Comparison of ENCODE assay signal across 38 cellular contexts in the genomic region with DNA sequence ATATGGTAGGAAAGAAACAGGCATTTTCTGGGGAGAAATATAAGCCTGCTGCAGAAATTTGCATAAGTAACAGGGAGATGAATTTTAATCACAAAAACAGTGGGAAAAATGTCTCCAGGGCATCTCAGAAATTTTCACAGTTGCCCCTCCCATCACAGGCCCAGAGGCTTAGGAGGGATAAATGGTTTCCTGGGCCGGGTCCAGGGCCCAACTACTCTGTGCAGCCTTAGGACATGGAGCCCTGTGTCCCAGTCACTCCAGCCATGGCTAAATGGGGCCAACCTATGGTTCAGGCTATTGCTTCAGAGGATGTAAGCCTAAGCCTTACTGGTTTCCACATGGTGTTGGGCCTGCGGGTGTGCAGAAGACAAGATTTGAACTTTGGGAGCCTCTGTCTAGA. TPM values are rescaled to one million over a fixed set of nuclear protein-coding genes. Genes with fewer than 3 reads are reported as not detected.
"Had no signal": no experiment of that assay in that cellular context is flagged by ENCODE, and none has a peak within 500 bp of the region (broad histone marks: within the 10 kb centered on the region; RNA-seq: fewer than 3 reads in every experiment).

No MANE protein-coding gene starts in this region.

- H3K36me3 ChIP-seq: MG63 had no signal

- H3K27me3 ChIP-seq: MG63 had no signal

- DNase-seq: Karpas-422, Kasumi-1, MG63, MM.1S, NCI-H1048, NCI-H1092, NCI-H1092 treated with DMSO at 0.1 percent for 48 hours, NCI-H1105, NCI-H1105 treated with DMSO at 0.1 percent for 48 hours, NCI-H1417, NCI-H1417 treated with DMSO at 0.1 percent for 48 hours, NCI-H1436, NCI-H1436 treated with DMSO at 0.1 percent for 48 hours, NCI-H146, NCI-H1694, NCI-H1694 treated with DMSO at 0.1 percent for 48 hours, NCI-H187, NCI-H187 treated with DMSO at 0.1 percent for 48 hours, NCI-H1930, NCI-H2029, NCI-H2029 treated with DMSO at 0.1 percent for 48 hours, NCI-H2081, NCI-H2107, NCI-H2171, NCI-H2171 treated with DMSO at 0.1 percent for 48 hours, NCI-H2227 treated with DMSO at 0.1 percent for 48 hours, NCI-H226, NCI-H446, NCI-H446 treated with DMSO at 0.1 percent for 48 hours, NCI-H510A, NCI-H510A treated with DMSO at 0.1 percent for 48 hours, NCI-H524, NCI-H524 treated with DMSO at 0.1 percent for 48 hours, NCI-H526 had no signal

- H3K4me3 ChIP-seq: MG63 had no signal

- H3K9me3 ChIP-seq: MG63 had no signal

RNA-seq across cellular contexts. Expression of a gene that starts 9.2 kb away (rescaled TPM):
- total RNA-seq: LHCN-M2, M059J, MCF 10A, NCI-H460 had no signal

RNA-seq across cellular contexts. Expression of a gene that starts 39.4 kb away (rescaled TPM):
- total RNA-seq: LHCN-M2, M059J, MCF 10A, NCI-H460 had no signal

RNA-seq across cellular contexts. Expression of a gene that starts 54.7 kb away (rescaled TPM):
- total RNA-seq: LHCN-M2, M059J, MCF 10A, NCI-H460 had no signal
